In genomic region chr1:21176589-21177555, GRCh38 we compare ENCODE assay signal across 1 cellular context.
A peak's percentile ranks its signal among the peaks of the same experiment; 100 is the strongest.
TF ChIP-seq lines count a peak whose summit lies in the region.

Gene EIF4G3, minus strand, starts transcription at chr1:21176897. Its CDS starts 174,155 bp downstream, at chr1:21002742.

TF ChIP-seq in K562, 482 proteins besides CTCF, POLR2A, EP300 and RAD21 (continued from another document and continues in another):
- TF ChIP-seq MAX (CRISPR knock-in tag; IDR thresholded peaks at IDR 0.05), result peak; percentile 86
- TF ChIP-seq NFXL1 (CRISPR knock-in tag; IDR thresholded peaks at IDR 0.05), result 0 out of 2 replicates have a peak, but pooled peaks have one; percentile 26
- 0 out of 2 replicates have a peak, but pooled peaks have one; percentile 6 for TF ChIP-seq CHD2 (IDR thresholded peaks at IDR 0.05; ENCODE audit: low read depth, low read length)
- TF ChIP-seq NR2C2 (CRISPR knock-in tag; IDR thresholded peaks at IDR 0.05), result 0 out of 2 replicates have a peak, but pooled peaks have one; percentile 42
- TF ChIP-seq NR2C2 (tag; IDR thresholded peaks at IDR 0.05), result peak; percentile 46; the same call in 1 of the 2 replicates
- peak; percentile 84 for TF ChIP-seq ZHX1 (conservative IDR thresholded peaks at IDR 0.05; ENCODE audit: low read length)
- peak; percentile 85; the same call in 1 of the 2 replicates for TF ChIP-seq CBX1 (IDR thresholded peaks at IDR 0.05; ENCODE audit: low read depth)
- peak; percentile 97 for TF ChIP-seq MYC (IDR thresholded peaks at IDR 0.05; ENCODE audit: low read depth, low read length)
- 0 out of 2 replicates have a peak, but pooled peaks have one; percentile 23 for TF ChIP-seq MYC (CRISPR knock-in tag; IDR thresholded peaks at IDR 0.05; ENCODE audit: borderline replicate concordance, low read depth)
- TF ChIP-seq CEBPG (CRISPR knock-in tag; IDR thresholded peaks at IDR 0.05), result 0 out of 2 replicates have a peak, but pooled peaks have one; percentile 21
- TF ChIP-seq CEBPG (tag; conservative IDR thresholded peaks at IDR 0.05 in 1 of 2, IDR thresholded peaks at IDR 0.05 in 1 of 2), result no peak
- 0 out of 2 replicates have a peak, but pooled peaks have one; percentile 75 for TF ChIP-seq ZNF395 (CRISPR knock-in tag; IDR thresholded peaks at IDR 0.05)
- TF ChIP-seq NFATC3 (IDR thresholded peaks at IDR 0.05), result peak; percentile 38; the same call in 1 of the 2 replicates
- TF ChIP-seq TBL1XR1 (IDR thresholded peaks at IDR 0.05; ENCODE audit: low read length in 2 of 2), result 0 out of 4 replicates have a peak, but pooled peaks of 1 of the 2 experiments have one; percentile 22
- TF ChIP-seq MGA (IDR thresholded peaks at IDR 0.05), result peak; percentile 98
- peak in 1 of 2 experiments; percentile 34; a peak in 1 of 4 replicates for TF ChIP-seq TRIM24 (IDR thresholded peaks at IDR 0.05)
- TF ChIP-seq GABPB1 (CRISPR knock-in tag; IDR thresholded peaks at IDR 0.05), result 0 out of 2 replicates have a peak, but pooled peaks have one; percentile 39
- no peak for TF ChIP-seq MEF2A (IDR thresholded peaks at IDR 0.05; ENCODE audit: control insufficient read depth, low read depth, low read length)
- peak; percentile 79; the same call in 1 of the 2 replicates for TF ChIP-seq MBD1 (CRISPR knock-in tag; IDR thresholded peaks at IDR 0.05)
- TF ChIP-seq SFPQ (IDR thresholded peaks at IDR 0.05; ENCODE audit: low read depth, low read length), result no peak
- TF ChIP-seq CGGBP1 (CRISPR knock-in tag; IDR thresholded peaks at IDR 0.05), result peak; percentile 85; the same call in 1 of the 2 replicates
- peak; percentile 86 for TF ChIP-seq KDM5B (IDR thresholded peaks at IDR 0.05; ENCODE audit: insufficient replicate concordance, low read depth, low read length)
- TF ChIP-seq EGR1 (conservative IDR thresholded peaks at IDR 0.05), result peak; percentile 76
- TF ChIP-seq LCOR (CRISPR knock-in tag; IDR thresholded peaks at IDR 0.05), result peak; percentile 8; the same call in 1 of the 2 replicates
- TF ChIP-seq MAZ (CRISPR knock-in tag; conservative IDR thresholded peaks at IDR 0.05 in 1 of 2, IDR thresholded peaks at IDR 0.05 in 1 of 2), result peak; percentile 91 to 94
- no peak for TF ChIP-seq ATF1 (CRISPR knock-in tag; IDR thresholded peaks at IDR 0.05)
- peak; percentile 56 for TF ChIP-seq ATF1 (tag; IDR thresholded peaks at IDR 0.05)
- TF ChIP-seq BCOR (IDR thresholded peaks at IDR 0.05), result peak; percentile 66; the same call in 1 of the 2 replicates
- TF ChIP-seq ZNF277 (CRISPR knock-in tag; IDR thresholded peaks at IDR 0.05; ENCODE audit: borderline replicate concordance), result no peak
- no peak for TF ChIP-seq ZNF280B (CRISPR knock-in tag; IDR thresholded peaks at IDR 0.05)
